23 cellular contexts compared by ENCODE assay signal in genomic region chr22:46985507-46985882, GRCh38.
A peak's percentile ranks its signal among the peaks of the same experiment; 100 is the strongest.
DNase-seq lines count a peak whose midpoint lies in the region; ATAC-seq and TF ChIP-seq lines count a peak whose summit lies in the region.
"Had no signal": no experiment of that assay in that cellular context is flagged by ENCODE, and none has a peak within 500 bp of the region (broad histone marks: within the 10 kb centered on the region; RNA-seq: fewer than 3 reads in every experiment).

No MANE protein-coding gene starts in this region.

- peak overlapping the region; percentile 44 for H3K4me2 ChIP-seq in mammary epithelial cell (ENCODE audit: insufficient read depth, low read depth, low read length)
- H3K4me2 ChIP-seq in mesendoderm (ENCODE audit: low read length), result no peak overlapping the region
- H3K4me2 ChIP-seq: A549, KMS-11 had no signal

- no peaks in the 10 kb centered on the region for H3K9me3 Mint-ChIP-seq in activated CD4-positive, alpha-beta memory T cell treated with anti-CD3 and anti-CD28 coated beads, Interleukin-2, amount 10 ng/mL, durations not matched to agents 7 days and 5 days
- H3K9me3 Mint-ChIP-seq: activated CD8-positive, alpha-beta T cell treated with anti-CD3 and anti-CD28 coated beads for 36 hours; central memory CD8-positive, alpha-beta T cell; nephron progenitor cell had no signal

- POLR2A ChIA-PET in activated CD4-positive, alpha-beta memory T cell treated with anti-CD3 and anti-CD28 coated beads, Interleukin-2, amount 10 ng/mL, durations not matched to agents 7 days and 5 days (lab: Charles Lee), result no interaction called here

- peaks cover 6% of the 10 kb centered on the region for H3K79me2 ChIP-seq in mammary epithelial cell (ENCODE audit: insufficient read depth, low read length)
- H3K79me2 ChIP-seq in mesendoderm (ENCODE audit: control insufficient read depth, insufficient read depth, low read length), result no peaks in the 10 kb centered on the region

- no peak for ATAC-seq in GM21723 (IDR thresholded peaks at IDR 0.05; ENCODE audit: unreplicated experiment)
- ATAC-seq: A549; activated CD8-positive, alpha-beta T cell treated with anti-CD3 and anti-CD28 coated beads for 36 hours; left ventricle myocardium superior had no signal

- H3K27me3 Mint-ChIP-seq in activated CD4-positive, alpha-beta memory T cell treated with anti-CD3 and anti-CD28 coated beads, Interleukin-2, amount 10 ng/mL, durations not matched to agents 7 days and 5 days, result no peaks in the 10 kb centered on the region
- H3K27me3 Mint-ChIP-seq: activated CD8-positive, alpha-beta T cell treated with anti-CD3 and anti-CD28 coated beads for 36 hours; central memory CD8-positive, alpha-beta T cell; progenitor cell of endocrine pancreas had no signal

- no peak overlapping the region for H4K5ac ChIP-seq in mesendoderm (ENCODE audit: low read length)

- CTCF ChIA-PET in mammary epithelial cell (lab: Charles Lee; ENCODE audit: low non-redundant PET), result no interaction called here
- CTCF ChIA-PET in activated CD4-positive, alpha-beta memory T cell treated with anti-CD3 and anti-CD28 coated beads, Interleukin-2, amount 10 ng/mL, durations not matched to agents 7 days and 5 days (lab: Charles Lee), result no interaction called here

- H2BK5ac ChIP-seq in mesendoderm (ENCODE audit: low read length), result no peak overlapping the region

- no peak overlapping the region for H3K4me3 Mint-ChIP-seq in activated CD4-positive, alpha-beta memory T cell treated with anti-CD3 and anti-CD28 coated beads, Interleukin-2, amount 10 ng/mL, durations not matched to agents 7 days and 5 days
- H3K4me3 Mint-ChIP-seq: activated CD8-positive, alpha-beta T cell treated with anti-CD3 and anti-CD28 coated beads for 36 hours; central memory CD8-positive, alpha-beta T cell; nephron progenitor cell had no signal

- H3K4me1 ChIP-seq in mammary epithelial cell (ENCODE audit: insufficient read depth, low read length) (peaks cover 17% of the 10 kb centered on the region), mesendoderm (ENCODE audit: control insufficient read depth, low read depth, low read length) (no peaks in the 10 kb centered on the region)
- H3K4me1 ChIP-seq: A549, HAP-1 had no signal

- TF ChIP-seq EP300 in Ishikawa (IDR thresholded peaks at IDR 0.05; ENCODE audit: borderline replicate concordance), result no peak

- TF ChIP-seq RAD21 in Ishikawa (IDR thresholded peaks at IDR 0.05; ENCODE audit: low read depth), result peak; percentile 3; the same call in 1 of the 2 replicates

- no peak overlapping the region for H2BK15ac ChIP-seq in mesendoderm (replicated peaks; ENCODE audit: low read depth)

- H4K8ac ChIP-seq in mesendoderm (ENCODE audit: low read depth, low read length), result no peak overlapping the region

- no peak overlapping the region for H3K9ac ChIP-seq in mammary epithelial cell (ENCODE audit: insufficient read depth, low read length)
- no peak overlapping the region for H3K9ac ChIP-seq in mesendoderm (ENCODE audit: low read length)
- H3K9ac ChIP-seq: KMS-11 had no signal

- H3K4me1 Mint-ChIP-seq in activated CD4-positive, alpha-beta memory T cell treated with anti-CD3 and anti-CD28 coated beads, Interleukin-2, amount 10 ng/mL, durations not matched to agents 7 days and 5 days, result no peaks in the 10 kb centered on the region
- H3K4me1 Mint-ChIP-seq: nephron progenitor cell had no signal

- WGBS in mammary epithelial cell (ENCODE audit: low coverage, missing lambda C conversion rate), result 90% methylated on average over 8 of the region's 8 CpGs
- no CpG with 5 or more reads among the region's 8 CpGs for WGBS in mesendoderm (ENCODE audit: extremely low coverage, insufficient coverage, low lambda C conversion rate)

- no peak overlapping the region for H3K56ac ChIP-seq in mesendoderm (ENCODE audit: low read length)

- H2AFZ ChIP-seq in mammary epithelial cell (ENCODE audit: low read depth, low read length), result no peak overlapping the region

- dilution Hi-C loops in mammary epithelial cell (cut with HindIII; ENCODE audit: low sequenced_read_pairs), result no loop called here

- H2AK5ac ChIP-seq in mesendoderm (ENCODE audit: low read length), result no peak overlapping the region

- intact Hi-C loops in mammary epithelial cell (cut with micrococcal nuclease), result no loop called here

- no peak overlapping the region for H3K27ac Mint-ChIP-seq in activated CD4-positive, alpha-beta memory T cell treated with anti-CD3 and anti-CD28 coated beads, Interleukin-2, amount 10 ng/mL, durations not matched to agents 7 days and 5 days
- H3K27ac Mint-ChIP-seq: activated CD8-positive, alpha-beta T cell treated with anti-CD3 and anti-CD28 coated beads for 36 hours; progenitor cell of endocrine pancreas had no signal

- BruUV-seq in mammary epithelial cell (replicated peaks; lab: Mats Ljungman, UMichigan), result no TSS peak

- no peak overlapping the region for H3K23ac ChIP-seq in mesendoderm (ENCODE audit: low read length)

- H3K27ac ChIP-seq in mammary epithelial cell (ENCODE audit: insufficient read depth, low read depth, low read length) (no peak overlapping the region), mesendoderm (ENCODE audit: low read depth, low read length) (no peak overlapping the region)
- H3K27ac ChIP-seq: A549, KMS-11 had no signal

- H3K36me3 ChIP-seq in mammary epithelial cell (ENCODE audit: insufficient read depth, low read length) (no peaks in the 10 kb centered on the region), mesendoderm (ENCODE audit: control insufficient read depth, insufficient read depth, low read length) (no peaks in the 10 kb centered on the region)
- H3K36me3 ChIP-seq: HAP-1 had no signal

- no peaks in the 10 kb centered on the region for H4K20me1 ChIP-seq in mammary epithelial cell (ENCODE audit: insufficient read depth, low read length)

- H3K4ac ChIP-seq in mesendoderm (ENCODE audit: low read depth, low read length), result no peak overlapping the region

- no peaks in the 10 kb centered on the region for H3K79me1 ChIP-seq in mesendoderm (ENCODE audit: low read length)

- H3K9me3 ChIP-seq in mammary epithelial cell (replicated peaks; ENCODE audit: insufficient read depth, low read length), result no peaks in the 10 kb centered on the region
- H3K9me3 ChIP-seq: A549, HAP-1 had no signal

- DNase-seq in AG09309 (ENCODE audit: low read depth) (no peak), mammary epithelial cell (no peak), fibroblast of the aortic adventitia (ENCODE audit: low read depth) (no peak), mesendoderm (no peak)
- DNase-seq in activated CD4-positive, alpha-beta memory T cell treated with anti-CD3 and anti-CD28 coated beads, Interleukin-2, amount 10 ng/mL, durations not matched to agents 7 days and 5 days, result no peak
- DNase-seq in activated CD4-positive, alpha-beta T cell treated with anti-CD3 and anti-CD28 coated beads for 1 hour, result no peak
- DNase-seq: activated CD8-positive, alpha-beta T cell treated with anti-CD3 and anti-CD28 coated beads for 36 hours; activated gamma-delta T cell treated with Interleukin-2 at 50 U/mL for 16 hours; activated T-cell treated with anti-CD3 and anti-CD28 coated beads for 4 hours; C1 segment of cervical spinal cord; effector memory CD4-positive, alpha-beta T cell; left ventricle myocardium superior; MV-4-11; NCI-H1694; nephron progenitor cell; SHP77 had no signal

- H3K4me3 ChIP-seq in AG09309 (ENCODE audit: control insufficient read depth, low read depth, low read length), result no peak overlapping the region
- H3K4me3 ChIP-seq in mammary epithelial cell (replicated peaks in 1 of 3; ENCODE audit: insufficient read depth in 1 of 3, low read depth in 2 of 3, low read length in 3 of 3), result no peak overlapping the region
- H3K4me3 ChIP-seq in fibroblast of the aortic adventitia (ENCODE audit: low read depth, low read length), result no peak overlapping the region
- H3K4me3 ChIP-seq in mesendoderm (ENCODE audit: low read length), result no peak overlapping the region
- H3K4me3 ChIP-seq: A549, HAP-1 had no signal

- TF ChIP-seq CTCF in AG09309 (IDR thresholded peaks at IDR 0.05; ENCODE audit: control insufficient read depth, insufficient read depth, low read depth, low read length, missing control alignments) (peak; percentile 10), mammary epithelial cell (conservative IDR thresholded peaks at IDR 0.05 in 1 of 2, IDR thresholded peaks at IDR 0.05 in 1 of 2; ENCODE audit: extremely low read depth in 1 of 2, insufficient read depth in 1 of 2, low read depth in 1 of 2, low read length in 2 of 2) (no peak), fibroblast of the aortic adventitia (IDR thresholded peaks at IDR 0.05; ENCODE audit: insufficient read depth, low read length) (peak; percentile 37)

- no peak overlapping the region for H2BK120ac ChIP-seq in mesendoderm (ENCODE audit: low read depth, low read length)

- H3K18ac ChIP-seq in mesendoderm (ENCODE audit: low read length), result no peak overlapping the region

- in situ Hi-C loops in mammary epithelial cell (cut with MboI; ENCODE audit: low sequenced_read_pairs in 2 of 2), result no loop called here

- no peaks in the 10 kb centered on the region for H3K27me3 ChIP-seq in mammary epithelial cell (ENCODE audit: insufficient read depth, low read length)
- no peaks in the 10 kb centered on the region for H3K27me3 ChIP-seq in mesendoderm (ENCODE audit: insufficient read depth, low read length, poor library complexity)

- H3K36me3 Mint-ChIP-seq in activated CD4-positive, alpha-beta memory T cell treated with anti-CD3 and anti-CD28 coated beads, Interleukin-2, amount 10 ng/mL, durations not matched to agents 7 days and 5 days (ENCODE audit: low read depth), result peaks cover 3% of the 10 kb centered on the region

TF ChIP-seq in Ishikawa, 13 proteins besides CTCF, POLR2A, EP300 and RAD21 (continues in another document):
- TF ChIP-seq MAX (IDR thresholded peaks at IDR 0.05), result no peak
- TF ChIP-seq TEAD4 (IDR thresholded peaks at IDR 0.05), result no peak
- TF ChIP-seq NFIC (IDR thresholded peaks at IDR 0.05), result no peak
- TF ChIP-seq YY1 (IDR thresholded peaks at IDR 0.05; ENCODE audit: low read depth), result no peak
- TF ChIP-seq FOXM1 (IDR thresholded peaks at IDR 0.05; ENCODE audit: borderline replicate concordance, low read depth), result no peak
- TF ChIP-seq EGR1 (IDR thresholded peaks at IDR 0.05), result no peak
- TF ChIP-seq, protein P1, sequence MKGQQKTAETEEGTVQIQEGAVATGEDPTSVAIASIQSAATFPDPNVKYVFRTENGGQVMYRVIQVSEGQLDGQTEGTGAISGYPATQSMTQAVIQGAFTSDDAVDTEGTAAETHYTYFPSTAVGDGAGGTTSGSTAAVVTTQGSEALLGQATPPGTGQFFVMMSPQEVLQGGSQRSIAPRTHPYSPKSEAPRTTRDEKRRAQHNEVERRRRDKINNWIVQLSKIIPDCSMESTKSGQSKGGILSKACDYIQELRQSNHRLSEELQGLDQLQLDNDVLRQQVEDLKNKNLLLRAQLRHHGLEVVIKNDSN (IDR thresholded peaks at IDR 0.05), result no peak
- no peak for TF ChIP-seq TAF1 (IDR thresholded peaks at IDR 0.05; ENCODE audit: low read depth)
- no peak for TF ChIP-seq TCF12 (IDR thresholded peaks at IDR 0.05; ENCODE audit: low read depth)
- TF ChIP-seq ZBTB7A (IDR thresholded peaks at IDR 0.05; ENCODE audit: low read depth), result no peak

Comparison
In these comparisons a context has a peak if more than half of its experiments do, and no peak if none do; other contexts are left out.
1. CTCF ChIP-seq: peak in AG09309 (single experiment) and fibroblast of the aortic adventitia (single experiment); none in mammary epithelial cell (0 of 2).